In genomic region chr12:57224973-57225679, GRCh38 we compare ENCODE assay signal across 1 cellular context.
TF ChIP-seq lines count a peak whose summit lies in the region.

No MANE protein-coding gene starts in this region.

TF ChIP-seq in WTC11, 78 proteins besides CTCF, POLR2A, EP300 and RAD21 (continued from another document and continues in another):
- 0 out of 2 replicates have a peak, but pooled peaks have one; percentile 49 for TF ChIP-seq GTF2I (CRISPR knock-in tag; conservative IDR thresholded peaks at IDR 0.05)
- TF ChIP-seq ZNF121 (CRISPR knock-in tag; IDR thresholded peaks at IDR 0.05) = peak; percentile 100
- TF ChIP-seq ERG (CRISPR knock-in tag; IDR thresholded peaks at IDR 0.05) = 0 out of 2 replicates have a peak, but pooled peaks have one; percentile 36
- TF ChIP-seq ZBTB21 (CRISPR knock-in tag; IDR thresholded peaks at IDR 0.05; ENCODE audit: borderline replicate concordance) = 0 out of 2 replicates have a peak, but pooled peaks have one; percentile 30
- TF ChIP-seq KAT7 (CRISPR knock-in tag; IDR thresholded peaks at IDR 0.05; ENCODE audit: borderline replicate concordance) = 0 out of 2 replicates have a peak, but pooled peaks have one; percentile 15
- no peak for TF ChIP-seq HMGA2 (CRISPR knock-in tag; IDR thresholded peaks at IDR 0.05)
- TF ChIP-seq ZNF219 (CRISPR knock-in tag; IDR thresholded peaks at IDR 0.05; ENCODE audit: borderline replicate concordance) = no peak
- no peak for TF ChIP-seq FOXP1 (CRISPR knock-in tag; IDR thresholded peaks at IDR 0.05; ENCODE audit: borderline replicate concordance)
- peak; percentile 81; the same call in 1 of the 2 replicates for TF ChIP-seq TCF7 (CRISPR knock-in tag; IDR thresholded peaks at IDR 0.05; ENCODE audit: low read depth)
- TF ChIP-seq, protein P1, sequence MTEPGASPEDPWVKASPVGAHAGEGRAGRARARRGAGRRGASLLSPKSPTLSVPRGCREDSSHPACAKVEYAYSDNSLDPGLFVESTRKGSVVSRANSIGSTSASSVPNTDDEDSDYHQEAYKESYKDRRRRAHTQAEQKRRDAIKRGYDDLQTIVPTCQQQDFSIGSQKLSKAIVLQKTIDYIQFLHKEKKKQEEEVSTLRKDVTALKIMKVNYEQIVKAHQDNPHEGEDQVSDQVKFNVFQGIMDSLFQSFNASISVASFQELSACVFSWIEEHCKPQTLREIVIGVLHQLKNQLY (CRISPR knock-in tag; IDR thresholded peaks at IDR 0.05) = no peak
- no peak for TF ChIP-seq FOXJ3 (CRISPR knock-in tag; IDR thresholded peaks at IDR 0.05; ENCODE audit: borderline replicate concordance)
- no peak for TF ChIP-seq ATF2 (CRISPR knock-in tag; IDR thresholded peaks at IDR 0.05; ENCODE audit: borderline replicate concordance, low read depth)
- TF ChIP-seq CREM (CRISPR knock-in tag; IDR thresholded peaks at IDR 0.05) = no peak
- no peak for TF ChIP-seq NFATC4 (CRISPR knock-in tag; IDR thresholded peaks at IDR 0.05)
- TF ChIP-seq, protein P2, sequence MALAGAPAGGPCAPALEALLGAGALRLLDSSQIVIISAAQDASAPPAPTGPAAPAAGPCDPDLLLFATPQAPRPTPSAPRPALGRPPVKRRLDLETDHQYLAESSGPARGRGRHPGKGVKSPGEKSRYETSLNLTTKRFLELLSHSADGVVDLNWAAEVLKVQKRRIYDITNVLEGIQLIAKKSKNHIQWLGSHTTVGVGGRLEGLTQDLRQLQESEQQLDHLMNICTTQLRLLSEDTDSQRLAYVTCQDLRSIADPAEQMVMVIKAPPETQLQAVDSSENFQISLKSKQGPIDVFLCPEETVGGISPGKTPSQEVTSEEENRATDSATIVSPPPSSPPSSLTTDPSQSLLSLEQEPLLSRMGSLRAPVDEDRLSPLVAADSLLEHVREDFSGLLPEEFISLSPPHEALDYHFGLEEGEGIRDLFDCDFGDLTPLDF (CRISPR knock-in tag; IDR thresholded peaks at IDR 0.05) = no peak
- no peak for TF ChIP-seq CBFB (CRISPR knock-in tag; IDR thresholded peaks at IDR 0.05; ENCODE audit: low read depth)
- peak; percentile 80 for TF ChIP-seq FOXK1 (CRISPR knock-in tag; IDR thresholded peaks at IDR 0.05)
- TF ChIP-seq SMAD4 (CRISPR knock-in tag; IDR thresholded peaks at IDR 0.05) = no peak
- TF ChIP-seq JAZF1 (CRISPR knock-in tag; IDR thresholded peaks at IDR 0.05) = no peak
- TF ChIP-seq, protein P3, sequence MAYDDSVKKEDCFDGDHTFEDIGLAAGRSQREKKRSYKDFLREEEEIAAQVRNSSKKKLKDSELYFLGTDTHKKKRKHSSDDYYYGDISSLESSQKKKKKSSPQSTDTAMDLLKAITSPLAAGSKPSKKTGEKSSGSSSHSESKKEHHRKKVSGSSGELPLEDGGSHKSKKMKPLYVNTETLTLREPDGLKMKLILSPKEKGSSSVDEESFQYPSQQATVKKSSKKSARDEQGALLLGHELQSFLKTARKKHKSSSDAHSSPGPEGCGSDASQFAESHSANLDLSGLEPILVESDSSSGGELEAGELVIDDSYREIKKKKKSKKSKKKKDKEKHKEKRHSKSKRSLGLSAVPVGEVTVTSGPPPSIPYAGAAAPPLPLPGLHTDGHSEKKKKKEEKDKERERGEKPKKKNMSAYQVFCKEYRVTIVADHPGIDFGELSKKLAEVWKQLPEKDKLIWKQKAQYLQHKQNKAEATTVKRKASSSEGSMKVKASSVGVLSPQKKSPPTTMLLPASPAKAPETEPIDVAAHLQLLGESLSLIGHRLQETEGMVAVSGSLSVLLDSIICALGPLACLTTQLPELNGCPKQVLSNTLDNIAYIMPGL (CRISPR knock-in tag; IDR thresholded peaks at IDR 0.05) = peak; percentile 96; the same call in 1 of the 2 replicates
- no peak for TF ChIP-seq NR1H2 (CRISPR knock-in tag; IDR thresholded peaks at IDR 0.05)
- TF ChIP-seq, protein P4, sequence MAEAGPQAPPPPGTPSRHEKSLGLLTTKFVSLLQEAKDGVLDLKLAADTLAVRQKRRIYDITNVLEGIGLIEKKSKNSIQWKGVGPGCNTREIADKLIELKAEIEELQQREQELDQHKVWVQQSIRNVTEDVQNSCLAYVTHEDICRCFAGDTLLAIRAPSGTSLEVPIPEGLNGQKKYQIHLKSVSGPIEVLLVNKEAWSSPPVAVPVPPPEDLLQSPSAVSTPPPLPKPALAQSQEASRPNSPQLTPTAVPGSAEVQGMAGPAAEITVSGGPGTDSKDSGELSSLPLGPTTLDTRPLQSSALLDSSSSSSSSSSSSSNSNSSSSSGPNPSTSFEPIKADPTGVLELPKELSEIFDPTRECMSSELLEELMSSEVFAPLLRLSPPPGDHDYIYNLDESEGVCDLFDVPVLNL (CRISPR knock-in tag; IDR thresholded peaks at IDR 0.05; ENCODE audit: borderline replicate concordance, low read depth) = peak; percentile 81; the same call in 1 of the 2 replicates
- TF ChIP-seq ETV6 (CRISPR knock-in tag; IDR thresholded peaks at IDR 0.05) = no peak; the same call in 1 of the 2 replicates
- TF ChIP-seq TP53 (CRISPR knock-in tag; IDR thresholded peaks at IDR 0.05) = no peak
- TF ChIP-seq MAX (CRISPR knock-in tag; IDR thresholded peaks at IDR 0.05) = peak; percentile 63; the same call in 1 of the 2 replicates
- TF ChIP-seq ZNF671 (CRISPR knock-in tag; IDR thresholded peaks at IDR 0.05) = no peak
- no peak for TF ChIP-seq MXD4 (CRISPR knock-in tag; IDR thresholded peaks at IDR 0.05; ENCODE audit: borderline replicate concordance)
- peak; percentile 87; the same call in 1 of the 2 replicates for TF ChIP-seq E2F5 (CRISPR knock-in tag; IDR thresholded peaks at IDR 0.05)
- no peak for TF ChIP-seq IRF2 (CRISPR knock-in tag; IDR thresholded peaks at IDR 0.05; ENCODE audit: borderline replicate concordance, low read depth)
- TF ChIP-seq, protein P5, sequence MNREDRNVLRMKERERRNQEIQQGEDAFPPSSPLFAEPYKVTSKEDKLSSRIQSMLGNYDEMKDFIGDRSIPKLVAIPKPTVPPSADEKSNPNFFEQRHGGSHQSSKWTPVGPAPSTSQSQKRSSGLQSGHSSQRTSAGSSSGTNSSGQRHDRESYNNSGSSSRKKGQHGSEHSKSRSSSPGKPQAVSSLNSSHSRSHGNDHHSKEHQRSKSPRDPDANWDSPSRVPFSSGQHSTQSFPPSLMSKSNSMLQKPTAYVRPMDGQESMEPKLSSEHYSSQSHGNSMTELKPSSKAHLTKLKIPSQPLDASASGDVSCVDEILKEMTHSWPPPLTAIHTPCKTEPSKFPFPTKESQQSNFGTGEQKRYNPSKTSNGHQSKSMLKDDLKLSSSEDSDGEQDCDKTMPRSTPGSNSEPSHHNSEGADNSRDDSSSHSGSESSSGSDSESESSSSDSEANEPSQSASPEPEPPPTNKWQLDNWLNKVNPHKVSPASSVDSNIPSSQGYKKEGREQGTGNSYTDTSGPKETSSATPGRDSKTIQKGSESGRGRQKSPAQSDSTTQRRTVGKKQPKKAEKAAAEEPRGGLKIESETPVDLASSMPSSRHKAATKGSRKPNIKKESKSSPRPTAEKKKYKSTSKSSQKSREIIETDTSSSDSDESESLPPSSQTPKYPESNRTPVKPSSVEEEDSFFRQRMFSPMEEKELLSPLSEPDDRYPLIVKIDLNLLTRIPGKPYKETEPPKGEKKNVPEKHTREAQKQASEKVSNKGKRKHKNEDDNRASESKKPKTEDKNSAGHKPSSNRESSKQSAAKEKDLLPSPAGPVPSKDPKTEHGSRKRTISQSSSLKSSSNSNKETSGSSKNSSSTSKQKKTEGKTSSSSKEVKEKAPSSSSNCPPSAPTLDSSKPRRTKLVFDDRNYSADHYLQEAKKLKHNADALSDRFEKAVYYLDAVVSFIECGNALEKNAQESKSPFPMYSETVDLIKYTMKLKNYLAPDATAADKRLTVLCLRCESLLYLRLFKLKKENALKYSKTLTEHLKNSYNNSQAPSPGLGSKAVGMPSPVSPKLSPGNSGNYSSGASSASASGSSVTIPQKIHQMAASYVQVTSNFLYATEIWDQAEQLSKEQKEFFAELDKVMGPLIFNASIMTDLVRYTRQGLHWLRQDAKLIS (CRISPR knock-in tag; IDR thresholded peaks at IDR 0.05; ENCODE audit: borderline replicate concordance) = no peak
- TF ChIP-seq TEAD4 (CRISPR knock-in tag; IDR thresholded peaks at IDR 0.05) = no peak
- no peak for TF ChIP-seq RELA (CRISPR knock-in tag; IDR thresholded peaks at IDR 0.05; ENCODE audit: borderline replicate concordance)
- no peak for TF ChIP-seq ZBTB43 (CRISPR knock-in tag; IDR thresholded peaks at IDR 0.05)
- no peak for TF ChIP-seq ZNF512 (CRISPR knock-in tag; IDR thresholded peaks at IDR 0.05; ENCODE audit: borderline replicate concordance)
- no peak for TF ChIP-seq GABPB1 (CRISPR knock-in tag; IDR thresholded peaks at IDR 0.05)
- TF ChIP-seq, protein P6, sequence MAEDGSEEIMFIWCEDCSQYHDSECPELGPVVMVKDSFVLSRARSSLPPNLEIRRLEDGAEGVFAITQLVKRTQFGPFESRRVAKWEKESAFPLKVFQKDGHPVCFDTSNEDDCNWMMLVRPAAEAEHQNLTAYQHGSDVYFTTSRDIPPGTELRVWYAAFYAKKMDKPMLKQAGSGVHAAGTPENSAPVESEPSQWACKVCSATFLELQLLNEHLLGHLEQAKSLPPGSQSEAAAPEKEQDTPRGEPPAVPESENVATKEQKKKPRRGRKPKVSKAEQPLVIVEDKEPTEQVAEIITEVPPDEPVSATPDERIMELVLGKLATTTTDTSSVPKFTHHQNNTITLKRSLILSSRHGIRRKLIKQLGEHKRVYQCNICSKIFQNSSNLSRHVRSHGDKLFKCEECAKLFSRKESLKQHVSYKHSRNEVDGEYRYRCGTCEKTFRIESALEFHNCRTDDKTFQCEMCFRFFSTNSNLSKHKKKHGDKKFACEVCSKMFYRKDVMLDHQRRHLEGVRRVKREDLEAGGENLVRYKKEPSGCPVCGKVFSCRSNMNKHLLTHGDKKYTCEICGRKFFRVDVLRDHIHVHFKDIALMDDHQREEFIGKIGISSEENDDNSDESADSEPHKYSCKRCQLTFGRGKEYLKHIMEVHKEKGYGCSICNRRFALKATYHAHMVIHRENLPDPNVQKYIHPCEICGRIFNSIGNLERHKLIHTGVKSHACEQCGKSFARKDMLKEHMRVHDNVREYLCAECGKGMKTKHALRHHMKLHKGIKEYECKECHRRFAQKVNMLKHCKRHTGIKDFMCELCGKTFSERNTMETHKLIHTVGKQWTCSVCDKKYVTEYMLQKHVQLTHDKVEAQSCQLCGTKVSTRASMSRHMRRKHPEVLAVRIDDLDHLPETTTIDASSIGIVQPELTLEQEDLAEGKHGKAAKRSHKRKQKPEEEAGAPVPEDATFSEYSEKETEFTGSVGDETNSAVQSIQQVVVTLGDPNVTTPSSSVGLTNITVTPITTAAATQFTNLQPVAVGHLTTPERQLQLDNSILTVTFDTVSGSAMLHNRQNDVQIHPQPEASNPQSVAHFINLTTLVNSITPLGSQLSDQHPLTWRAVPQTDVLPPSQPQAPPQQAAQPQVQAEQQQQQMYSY (CRISPR knock-in tag; IDR thresholded peaks at IDR 0.05) = no peak
- no peak for TF ChIP-seq SMAD3 (CRISPR knock-in tag; IDR thresholded peaks at IDR 0.05; ENCODE audit: borderline replicate concordance)
